ENCODE assay signal across 21 cellular contexts in genomic region chr10:86932674-86933073, GRCh38. TPM values are rescaled to one million over a fixed set of nuclear protein-coding genes. Genes with fewer than 3 reads are reported as not detected.
DNase-seq lines count a peak whose midpoint lies in the region; ATAC-seq, FAIRE-seq and TF ChIP-seq lines count a peak whose summit lies in the region.
"Had no signal": no experiment of that assay in that cellular context is flagged by ENCODE, and none has a peak within 500 bp of the region (broad histone marks: within the 10 kb centered on the region; RNA-seq: fewer than 3 reads in every experiment).

No MANE protein-coding gene starts in this region.

- POLR2A ChIA-PET in HepG2 (lab: Yijun Ruan, JAX) (no interaction called here), MCF 10A (lab: Yijun Ruan, JAX) (no interaction called here)

- no peak for DNase-seq in HepG2 (ENCODE audit: low spot score)
- DNase-seq in endodermal cell, result no peak
- no peak for DNase-seq in sigmoid colon
- DNase-seq in RCC 7860 (ENCODE audit: low spot score), result no peak
- no peak for DNase-seq in MCF 10A (ENCODE audit: unreplicated experiment)
- no peak for DNase-seq in left colon
- DNase-seq: CD8-positive, alpha-beta T cell; DMS79; Karpas-422; MM.1S; NCI-H1105; NCI-H1694; NCI-H2227 treated with DMSO at 0.1 percent for 48 hours; NCI-H524 had no signal

- TF ChIP-seq RAD21 in liver (IDR thresholded peaks at IDR 0.05) (no peak), HepG2 (CRISPR knock-in tag; IDR thresholded peaks at IDR 0.05) (no peak)

- CTCF ChIA-PET in HepG2 (lab: Yijun Ruan, JAX; ENCODE audit: low intra/inter-chr PET ratio, low total read pairs) (no interaction called here), MCF 10A (lab: Yijun Ruan, JAX) (interaction anchor here (0.6 to 1.3 kb wide), 4 partner anchors 11 to 242 kb away, joined by 3 to 4 read pairs (median 3); no protein-coding TSS in a partner anchor)

- intact Hi-C loops in HepG2 (cut with micrococcal nuclease; ENCODE audit: unreplicated experiment) (no loop called here), sigmoid colon (cut with DNase I) (no loop called here), MCF 10A (cut with micrococcal nuclease) (no loop called here), left colon (cut with DNase I, micrococcal nuclease) (no loop called here)

- H4K20me1 ChIP-seq in HepG2 (ENCODE audit: insufficient read depth, low read length), result no peaks in the 10 kb centered on the region

- BruUV-seq in HepG2 (replicated peaks; lab: Mats Ljungman, UMichigan), result no TSS peak
- BruUV-seq in MCF 10A (replicated peaks; lab: Mats Ljungman, UMichigan), result no TSS peak

- TF ChIP-seq EP300 in HepG2 (IDR thresholded peaks at IDR 0.05; ENCODE audit: low read depth in 2 of 2, low read length in 2 of 2) (no peak), HepG2 (CRISPR knock-in tag; IDR thresholded peaks at IDR 0.05; ENCODE audit: borderline replicate concordance) (no peak), sigmoid colon (IDR thresholded peaks at IDR 0.05) (no peak)

- H3K27me3 ChIP-seq in liver (ENCODE audit: control insufficient read depth in 4 of 4, insufficient read depth in 4 of 4, low read length in 3 of 4) (no peaks in the 10 kb centered on the region), HepG2 (ENCODE audit: control insufficient read depth in 1 of 2, insufficient read depth in 2 of 2, low read length in 2 of 2) (no peaks in the 10 kb centered on the region; a peak in 1 of 5 replicates), endodermal cell (ENCODE audit: control insufficient read depth, insufficient read depth, low read length, poor library complexity, severe bottlenecking) (no peaks in the 10 kb centered on the region), sigmoid colon (no peaks in the 10 kb centered on the region)

- H3K9me3 ChIP-seq in liver (ENCODE audit: control insufficient read depth in 4 of 4, low read length in 3 of 4) (no peaks in the 10 kb centered on the region), HepG2 (ENCODE audit: low read length) (no peaks in the 10 kb centered on the region), endodermal cell (ENCODE audit: control insufficient read depth, low read length) (no peaks in the 10 kb centered on the region), sigmoid colon (no peaks in the 10 kb centered on the region)

- in situ Hi-C loops in HepG2 (cut with HindIII; ENCODE audit: extremely low pct_ligation_motif_present, low pct_unique_long_range_greater_than_20kb), result no loop called here

- H3K4me3 ChIP-seq in liver (ENCODE audit: low read depth in 1 of 3, low read length in 3 of 3) (no peak overlapping the region), HepG2 (replicated peaks in 1 of 3; ENCODE audit: insufficient read depth in 1 of 3, low read depth in 2 of 3, low read length in 3 of 3) (no peak overlapping the region), endodermal cell (ENCODE audit: low read length) (no peak overlapping the region), sigmoid colon (no peak overlapping the region)

- peaks cover 2 to 21% (median 6%) of the 10 kb centered on the region in 4 donors for H3K4me1 ChIP-seq in liver (ENCODE audit: control insufficient read depth in 4 of 4, insufficient read depth in 4 of 4, low read length in 3 of 4)
- H3K4me1 ChIP-seq in HepG2 (ENCODE audit: insufficient read depth, low read length), result peaks cover 11% of the 10 kb centered on the region
- H3K4me1 ChIP-seq in endodermal cell (ENCODE audit: control insufficient read depth, insufficient read depth, low read length), result no peaks in the 10 kb centered on the region
- peaks cover 0 to 29% (median 14%) of the 10 kb centered on the region in 4 donors for H3K4me1 ChIP-seq in sigmoid colon

- H3K4me2 ChIP-seq in HepG2 (ENCODE audit: low read depth, low read length), result no peak overlapping the region

- H3K9ac ChIP-seq in liver (ENCODE audit: low read depth in 1 of 2, low read length in 2 of 2), result no peak overlapping the region
- H3K9ac ChIP-seq in HepG2 (ENCODE audit: insufficient read depth, low read depth, low read length), result no peak overlapping the region
- no peak overlapping the region for H3K9ac ChIP-seq in endodermal cell (ENCODE audit: extremely low read depth, low read length, poor library complexity, severe bottlenecking)

- no peak for TF ChIP-seq POLR2A in HepG2 (IDR thresholded peaks at IDR 0.05; ENCODE audit: insufficient read depth in 1 of 2, low read depth in 2 of 2, low read length in 2 of 2)
- TF ChIP-seq POLR2A in sigmoid colon (IDR thresholded peaks at IDR 0.05), result no peak

- 83% methylated on average over 2 of the region's 2 CpGs for WGBS in liver
- 92% methylated on average over 2 of the region's 2 CpGs for WGBS in HepG2 (ENCODE audit: low lambda C conversion rate)
- WGBS in endodermal cell (ENCODE audit: insufficient coverage in 1 of 2, insufficient read length in 1 of 2), 2 experiments, result 92% methylated on average over 2 of the region's 2 CpGs; no CpG with 5 or more reads in 1 of the 2 experiments
- 75 to 93% methylated on average over 2 of the region's 2 CpGs for WGBS in sigmoid colon, 2 donors

- peaks cover 37% of the 10 kb centered on the region for H3K36me3 Mint-ChIP-seq in endodermal cell (ENCODE audit: low read depth)
- peaks cover 28% of the 10 kb centered on the region for H3K36me3 Mint-ChIP-seq in MCF 10A (ENCODE audit: insufficient read depth, unreplicated experiment)

- H3K4me1 Mint-ChIP-seq in endodermal cell (no peaks in the 10 kb centered on the region), MCF 10A (ENCODE audit: insufficient read depth, unreplicated experiment) (peaks cover 6% of the 10 kb centered on the region)

- no peak overlapping the region for H3K4me3 Mint-ChIP-seq in endodermal cell
- no peak overlapping the region for H3K4me3 Mint-ChIP-seq in MCF 10A (ENCODE audit: unreplicated experiment)
- H3K4me3 Mint-ChIP-seq: CD8-positive, alpha-beta T cell had no signal

- no peaks in the 10 kb centered on the region for H3K79me2 ChIP-seq in HepG2 (ENCODE audit: insufficient read depth, low read length)

- peak overlapping the region; percentile 67 to 71 for H3K27ac ChIP-seq in liver (ENCODE audit: low read depth in 1 of 2, low read length in 2 of 2)
- no peak overlapping the region for H3K27ac ChIP-seq in HepG2 (ENCODE audit: extremely low read length, insufficient read depth, low read length)
- no peak overlapping the region for H3K27ac ChIP-seq in endodermal cell (ENCODE audit: low read depth, low read length)
- peak overlapping the region in 3 of 4 donors; percentile 29 to 55 (median 49) for H3K27ac ChIP-seq in sigmoid colon

- FAIRE-seq in HepG2 (lab: Jason Lieb, UNC), result no peak
- FAIRE-seq in RCC 7860 (lab: Jason Lieb, UNC), result no peak

- ATAC-seq in HepG2 (no peak), GM18858 (IDR thresholded peaks at IDR 0.05; ENCODE audit: unreplicated experiment) (no peak), left colon (no peak)
- ATAC-seq: CD8-positive, alpha-beta T cell; HCT116; Panc1; Right ventricle myocardium inferior had no signal

- no peak for TF ChIP-seq CTCF in liver (IDR thresholded peaks at IDR 0.05; ENCODE audit: low read depth, low read length, missing input control)
- TF ChIP-seq CTCF in HepG2 (CRISPR knock-in tag; IDR thresholded peaks at IDR 0.05), result no peak
- no peak for TF ChIP-seq CTCF in endodermal cell (conservative IDR thresholded peaks at IDR 0.05)
- no peak for TF ChIP-seq CTCF in sigmoid colon (IDR thresholded peaks at IDR 0.05)
- no peak for TF ChIP-seq CTCF in MCF 10A (IDR thresholded peaks at IDR 0.05; ENCODE audit: unreplicated experiment)

- H3K27me3 Mint-ChIP-seq in endodermal cell (ENCODE audit: insufficient read depth) (no peaks in the 10 kb centered on the region), MCF 10A (ENCODE audit: insufficient read depth, unreplicated experiment) (no peaks in the 10 kb centered on the region)

- H3K36me3 ChIP-seq in liver (ENCODE audit: control insufficient read depth in 4 of 4, insufficient read depth in 3 of 4, low read depth in 1 of 4, low read length in 3 of 4) (no peaks in the 10 kb centered on the region), HepG2 (replicated peaks in 1 of 2; ENCODE audit: control insufficient read depth in 1 of 2, insufficient read depth in 2 of 2, low read length in 2 of 2) (no peaks in the 10 kb centered on the region; a peak in 1 of 5 replicates), endodermal cell (ENCODE audit: control insufficient read depth, insufficient read depth, low read length) (peaks cover 28% of the 10 kb centered on the region), sigmoid colon (peaks cover 6 to 30% (median 8%) of the 10 kb centered on the region in 4 donors)

- H2AFZ ChIP-seq in HepG2 (ENCODE audit: low read length), result no peak overlapping the region

- no peaks in the 10 kb centered on the region for H3K9me3 Mint-ChIP-seq in endodermal cell
- H3K9me3 Mint-ChIP-seq in MCF 10A (ENCODE audit: unreplicated experiment), result no peaks in the 10 kb centered on the region
- H3K9me3 Mint-ChIP-seq: CD8-positive, alpha-beta T cell had no signal

- peak overlapping the region; percentile 17 for H3K27ac Mint-ChIP-seq in endodermal cell
- H3K27ac Mint-ChIP-seq in MCF 10A (ENCODE audit: low read depth, unreplicated experiment), result no peak overlapping the region
- H3K27ac Mint-ChIP-seq: CD8-positive, alpha-beta T cell had no signal

RNA-seq across cellular contexts. Expression of gene MMRN2, which starts 24.7 kb away (rescaled TPM):
- total RNA-seq in liver (10 to 100 TPM; 11.0 to 12.1 TPM), HepG2 (2016; rRNA removed; fragmentation: Illumina TruSeq; extraction: Trizol) (0.04 TPM in 1 of 2 replicates, not detected in the other), endodermal cell (1 to 10 TPM in 1 of 2 donors, under 1 TPM in 1; 1.00 to 1.3 TPM), sigmoid colon (10 to 100 TPM in 3 of 4 donors, 1 to 10 TPM in 1; 8.6 to 23.3 (median 14.1) TPM), MCF 10A (2022) (1.4 and 1.5 TPM in 2 replicates), left colon (1 to 10 TPM; 6.0 to 7.8 TPM)
- polyA plus RNA-seq in liver (1 to 10 TPM; 1.7 to 6.2 TPM), HepG2 (2011; rRNA removed) (0.03 TPM in 1 of 2 replicates, not detected in the other), sigmoid colon (1 to 10 TPM in 2 of 3 donors, under 1 TPM in 1; 0.92 to 6.5 (median 1.8) TPM)
- total RNA-seq in HepG2 (2016; cell fraction: cytosol; rRNA removed; fragmentation: Illumina TruSeq; extraction: Trizol; ENCODE audit: low read depth), result not detected in 2 replicates
- not detected in 2 replicates for total RNA-seq in HepG2 (2016; cell fraction: insoluble cytoplasmic fraction; rRNA removed; fragmentation: Illumina TruSeq; extraction: Trizol)
- not detected in 2 replicates for total RNA-seq in HepG2 (2016; cell fraction: membrane; rRNA removed; fragmentation: Illumina TruSeq; extraction: Trizol)
- total RNA-seq in HepG2 (2016; cell fraction: nucleus; rRNA removed; fragmentation: Illumina TruSeq; extraction: Trizol), result not detected in 2 replicates
- polyA plus RNA-seq in HepG2 (2011; cell fraction: cytosol; rRNA removed), result 0.01 and 0.04 TPM in 2 replicates
- polyA plus RNA-seq in HepG2 (2011; cell fraction: nucleus; rRNA removed), result 0.07 and 0.13 TPM in 2 replicates
- 0.19 and 0.20 TPM in 2 replicates for polyA plus RNA-seq in HepG2 (2012)
- polyA plus RNA-seq in HepG2 (2016; cell fraction: cytosol; fragmentation: Illumina TruSeq; extraction: Trizol; ENCODE audit: low read depth), result not detected in 2 replicates
- not detected in 2 replicates for polyA plus RNA-seq in HepG2 (2016; cell fraction: insoluble cytoplasmic fraction; fragmentation: Illumina TruSeq; extraction: Trizol; ENCODE audit: low read depth)
- polyA plus RNA-seq in HepG2 (2016; cell fraction: membrane; fragmentation: Illumina TruSeq; extraction: Trizol; ENCODE audit: low read depth), result 0.07 TPM in 1 of 2 replicates, not detected in the other
- polyA plus RNA-seq in HepG2 (2016; cell fraction: nucleus; fragmentation: Illumina TruSeq; extraction: Trizol; ENCODE audit: insufficient read depth, low read depth), result not detected in 2 replicates
- polyA minus RNA-seq in HepG2 (2011; rRNA and poly(A)+ RNA removed; ENCODE audit: low replicate concordance), result 0.04 and 0.70 TPM in 2 replicates
- not detected in 2 replicates for polyA minus RNA-seq in HepG2 (2011; cell fraction: cytosol; rRNA and poly(A)+ RNA removed)
- not detected in 2 replicates for polyA minus RNA-seq in HepG2 (2011; cell fraction: nucleus; rRNA and poly(A)+ RNA removed)
- 0.75 TPM for polyA plus RNA-seq in endodermal cell (2013, experiment 1 of 2)
- polyA plus RNA-seq in endodermal cell (2013, experiment 2 of 2), result 0.58 TPM
- total RNA-seq: A172 had no signal

RNA-seq across cellular contexts. Expression of gene SNCG, which starts 25.7 kb away (rescaled TPM):
- total RNA-seq in liver (1 to 10 TPM in 1 of 2 donors, under 1 TPM in 1; 0.84 to 1.2 TPM), HepG2 (2016; rRNA removed; fragmentation: Illumina TruSeq; extraction: Trizol) (0.22 TPM in 1 of 2 replicates, not detected in the other), endodermal cell (1 to 10 TPM in 1 of 2 donors, under 1 TPM in 1; 0.60 to 2.7 TPM), sigmoid colon (10 to 100 TPM; 24.2 to 55.0 (median 38.4) TPM), MCF 10A (2022) (4.2 and 7.3 TPM in 2 replicates), left colon (1 to 10 TPM; 2.6 to 6.8 TPM)
- polyA plus RNA-seq in liver (1 to 10 TPM; 2.1 to 2.6 TPM), HepG2 (2011; rRNA removed) (0.86 and 0.91 TPM in 2 replicates), sigmoid colon (10 to 100 TPM in 2 of 3 donors, 1 to 10 TPM in 1; 4.6 to 24.0 (median 11.4) TPM)
- total RNA-seq in HepG2 (2016; cell fraction: cytosol; rRNA removed; fragmentation: Illumina TruSeq; extraction: Trizol; ENCODE audit: low read depth), result not detected in 2 replicates
- total RNA-seq in HepG2 (2016; cell fraction: insoluble cytoplasmic fraction; rRNA removed; fragmentation: Illumina TruSeq; extraction: Trizol), result not detected in 2 replicates
- total RNA-seq in HepG2 (2016; cell fraction: membrane; rRNA removed; fragmentation: Illumina TruSeq; extraction: Trizol), result not detected in 2 replicates
- not detected in 2 replicates for total RNA-seq in HepG2 (2016; cell fraction: nucleus; rRNA removed; fragmentation: Illumina TruSeq; extraction: Trizol)
- 1.1 and 1.8 TPM in 2 replicates for polyA plus RNA-seq in HepG2 (2011; cell fraction: cytosol; rRNA removed)
- polyA plus RNA-seq in HepG2 (2011; cell fraction: nucleus; rRNA removed), result 1.2 and 1.8 TPM in 2 replicates
- polyA plus RNA-seq in HepG2 (2012), result 0.32 TPM in 1 of 2 replicates, not detected in the other
- polyA plus RNA-seq in HepG2 (2016; cell fraction: cytosol; fragmentation: Illumina TruSeq; extraction: Trizol; ENCODE audit: low read depth), result 0.33 and 0.71 TPM in 2 replicates
- not detected in 2 replicates for polyA plus RNA-seq in HepG2 (2016; cell fraction: insoluble cytoplasmic fraction; fragmentation: Illumina TruSeq; extraction: Trizol; ENCODE audit: low read depth)
- polyA plus RNA-seq in HepG2 (2016; cell fraction: membrane; fragmentation: Illumina TruSeq; extraction: Trizol; ENCODE audit: low read depth), result 0.30 and 0.38 TPM in 2 replicates
- polyA plus RNA-seq in HepG2 (2016; cell fraction: nucleus; fragmentation: Illumina TruSeq; extraction: Trizol; ENCODE audit: insufficient read depth, low read depth), result not detected in 2 replicates
- 0.56 and 4.7 TPM in 2 replicates for polyA minus RNA-seq in HepG2 (2011; rRNA and poly(A)+ RNA removed; ENCODE audit: low replicate concordance)
- polyA minus RNA-seq in HepG2 (2011; cell fraction: cytosol; rRNA and poly(A)+ RNA removed), result 0.79 and 1.4 TPM in 2 replicates
- not detected in 2 replicates for polyA minus RNA-seq in HepG2 (2011; cell fraction: nucleus; rRNA and poly(A)+ RNA removed)
- polyA plus RNA-seq in endodermal cell (2013, experiment 1 of 2), result 14.7 TPM
- polyA plus RNA-seq in endodermal cell (2013, experiment 2 of 2), result 11.6 TPM
- total RNA-seq: CD8-positive, alpha-beta T cell had no signal

RNA-seq across cellular contexts. Expression of gene ADIRF, which starts 35.6 kb away (rescaled TPM):
- total RNA-seq in liver (10 to 100 TPM in 1 of 2 donors, under 1 TPM in 1; 0.61 to 17.1 TPM), HepG2 (2016; rRNA removed; fragmentation: Illumina TruSeq; extraction: Trizol) (0.40 and 0.44 TPM in 2 replicates), endodermal cell (under 1 TPM in 1 of 2 donors, not detected in 1; 0.53 TPM), sigmoid colon (10 to 100 TPM; 45.3 to 98.1 (median 67.1) TPM), MCF 10A (2022) (60.3 and 89.0 TPM in 2 replicates), left colon (100 to 1,000 TPM in 1 of 2 donors, 10 to 100 TPM in 1; 73.1 to 147 TPM)
- polyA plus RNA-seq in liver (10 to 100 TPM; 54.5 to 96.3 TPM), HepG2 (2011; rRNA removed) (0.13 TPM in 1 of 2 replicates, not detected in the other), sigmoid colon (100 to 1,000 TPM; 112 to 157 (median 118) TPM)
- not detected in 2 replicates for total RNA-seq in HepG2 (2016; cell fraction: cytosol; rRNA removed; fragmentation: Illumina TruSeq; extraction: Trizol; ENCODE audit: low read depth)
- 0.17 TPM in 1 of 2 replicates, not detected in the other for total RNA-seq in HepG2 (2016; cell fraction: insoluble cytoplasmic fraction; rRNA removed; fragmentation: Illumina TruSeq; extraction: Trizol)
- 0.41 TPM in 1 of 2 replicates, not detected in the other for total RNA-seq in HepG2 (2016; cell fraction: membrane; rRNA removed; fragmentation: Illumina TruSeq; extraction: Trizol)
- total RNA-seq in HepG2 (2016; cell fraction: nucleus; rRNA removed; fragmentation: Illumina TruSeq; extraction: Trizol), result not detected in 2 replicates
- polyA plus RNA-seq in HepG2 (2011; cell fraction: cytosol; rRNA removed), result 0.13 TPM in 1 of 2 replicates, not detected in the other
- not detected in 2 replicates for polyA plus RNA-seq in HepG2 (2011; cell fraction: nucleus; rRNA removed)
- not detected in 2 replicates for polyA plus RNA-seq in HepG2 (2012)
- 0.27 and 0.36 TPM in 2 replicates for polyA plus RNA-seq in HepG2 (2016; cell fraction: cytosol; fragmentation: Illumina TruSeq; extraction: Trizol; ENCODE audit: low read depth)
- polyA plus RNA-seq in HepG2 (2016; cell fraction: insoluble cytoplasmic fraction; fragmentation: Illumina TruSeq; extraction: Trizol; ENCODE audit: low read depth), result not detected in 2 replicates
- 0.62 and 1.4 TPM in 2 replicates for polyA plus RNA-seq in HepG2 (2016; cell fraction: membrane; fragmentation: Illumina TruSeq; extraction: Trizol; ENCODE audit: low read depth)
- not detected in 2 replicates for polyA plus RNA-seq in HepG2 (2016; cell fraction: nucleus; fragmentation: Illumina TruSeq; extraction: Trizol; ENCODE audit: insufficient read depth, low read depth)
- polyA minus RNA-seq in HepG2 (2011; rRNA and poly(A)+ RNA removed; ENCODE audit: low replicate concordance), result not detected in 2 replicates
- not detected in 2 replicates for polyA minus RNA-seq in HepG2 (2011; cell fraction: cytosol; rRNA and poly(A)+ RNA removed)
- polyA minus RNA-seq in HepG2 (2011; cell fraction: nucleus; rRNA and poly(A)+ RNA removed), result not detected in 2 replicates
- 0.50 TPM for polyA plus RNA-seq in endodermal cell (2013, experiment 1 of 2)
- polyA plus RNA-seq in endodermal cell (2013, experiment 2 of 2), result 0.66 TPM
- total RNA-seq: A172; CD8-positive, alpha-beta T cell; G401 had no signal

Comparison
In these comparisons a context has a peak if more than half of its experiments do, and no peak if none do; other contexts are left out.
1. H3K27ac ChIP-seq: peak in liver (2 of 2) and sigmoid colon (3 of 4); none in HepG2 (single experiment) and endodermal cell (single experiment).